ENCODE assay signal across 19 cellular contexts in genomic region chr5:171874210-171874609, GRCh38.
DNase-seq lines count a peak whose midpoint lies in the region; ATAC-seq and TF ChIP-seq lines count a peak whose summit lies in the region.
"Had no signal": no experiment of that assay in that cellular context is flagged by ENCODE, and none has a peak within 500 bp of the region (broad histone marks: within the 10 kb centered on the region; RNA-seq: fewer than 3 reads in every experiment).

No MANE protein-coding gene starts in this region.

- POLR2A ChIA-PET in naive thymus-derived CD4-positive, alpha-beta T cell (lab: Charles Lee) = no interaction called here

- peaks cover 58% of the 10 kb centered on the region for H3K4me1 Mint-ChIP-seq in CD14-positive monocyte
- H3K4me1 Mint-ChIP-seq in naive thymus-derived CD4-positive, alpha-beta T cell = peaks cover 0 to 2% (median 0%) of the 10 kb centered on the region in 7 donors

- intact Hi-C loops in CD14-positive monocyte (cut with micrococcal nuclease) = no loop called here
- intact Hi-C loops in naive thymus-derived CD4-positive, alpha-beta T cell (cut with micrococcal nuclease) = no loop called here

- H3K9me3 Mint-ChIP-seq in CD14-positive monocyte = peaks cover 0 to 2% (median 0%) of the 10 kb centered on the region in 7 donors
- no peaks in the 10 kb centered on the region for H3K9me3 Mint-ChIP-seq in naive thymus-derived CD4-positive, alpha-beta T cell
- H3K9me3 Mint-ChIP-seq: CD4-positive, alpha-beta T cell had no signal

- peaks cover 0 to 2% (median 0%) of the 10 kb centered on the region in 3 donors for H3K27me3 Mint-ChIP-seq in CD14-positive monocyte (ENCODE audit: low read depth in 3 of 3)
- H3K27me3 Mint-ChIP-seq in naive thymus-derived CD4-positive, alpha-beta T cell = no peaks in the 10 kb centered on the region
- H3K27me3 Mint-ChIP-seq: CD4-positive, alpha-beta T cell had no signal

- H3K36me3 Mint-ChIP-seq in CD14-positive monocyte = peaks cover 59 to 63% of the 10 kb centered on the region in 2 donors
- H3K36me3 Mint-ChIP-seq in naive thymus-derived CD4-positive, alpha-beta T cell = peaks cover 16 to 72% (median 44%) of the 10 kb centered on the region in 5 donors

- H3K4me3 ChIP-seq in naive thymus-derived CD4-positive, alpha-beta T cell (ENCODE audit: low read length) = no peak overlapping the region
- H3K4me3 ChIP-seq: ascending aorta, gastrocnemius medialis, K562, prostate gland had no signal

- no peaks in the 10 kb centered on the region for H3K9me3 ChIP-seq in naive thymus-derived CD4-positive, alpha-beta T cell (ENCODE audit: control insufficient read depth in 2 of 3, low read length in 3 of 3)
- H3K9me3 ChIP-seq: ascending aorta, gastrocnemius medialis, prostate gland had no signal

- DNase-seq in CD14-positive monocyte (ENCODE audit: low spot score) (no peak), LHCN-M2 (ENCODE audit: low read depth) (peak; percentile 45)
- no peak for DNase-seq in naive thymus-derived CD4-positive, alpha-beta T cell
- DNase-seq: activated CD8-positive, alpha-beta T cell treated with anti-CD3 and anti-CD28 coated beads, Interleukin-2, amount 10 ng/mL, durations not matched to agents 7 days and 5 days; CD4-positive, alpha-beta T cell; dermis blood vessel endothelial cell; gastrocnemius medialis; NCI-H2029; NCI-H748 treated with DMSO at 0.1 percent for 48 hours; stimulated activated CD4-positive, alpha-beta T cell treated with anti-CD3 and anti-CD28 coated beads, Interleukin-1b, Interleukin-23, amount 100 ng/mL, for 48 hours; stimulated activated CD8-positive, alpha-beta memory T cell treated with anti-CD3 and anti-CD28 coated beads, Interleukin-4, amount 100 ng/mL, for 48 hours had no signal

- CTCF ChIA-PET in naive thymus-derived CD4-positive, alpha-beta T cell (lab: Charles Lee) = no interaction called here

- WGBS in adipose tissue, 3 donors = 57 to 94% (median 69%) methylated on average over 2 of the region's 2 CpGs

- no peaks in the 10 kb centered on the region for H3K27me3 ChIP-seq in naive thymus-derived CD4-positive, alpha-beta T cell (ENCODE audit: control insufficient read depth in 2 of 2, insufficient read depth in 2 of 2, low read length in 2 of 2)
- H3K27me3 ChIP-seq: ascending aorta, gastrocnemius medialis had no signal

- H3K27ac Mint-ChIP-seq in CD14-positive monocyte = peak overlapping the region; percentile 77 to 97 (median 91)
- H3K27ac Mint-ChIP-seq in naive thymus-derived CD4-positive, alpha-beta T cell = no peak overlapping the region
- H3K27ac Mint-ChIP-seq: activated CD8-positive, alpha-beta T cell treated with anti-CD3 and anti-CD28 coated beads, Interleukin-2, amount 10 ng/mL, durations not matched to agents 7 days and 5 days; CD4-positive, alpha-beta T cell had no signal

- peaks cover 7 to 82% (median 33%) of the 10 kb centered on the region in 3 experiments for H3K36me3 ChIP-seq in naive thymus-derived CD4-positive, alpha-beta T cell (ENCODE audit: control insufficient read depth in 2 of 3, insufficient read depth in 3 of 3, low read length in 3 of 3)

- peak overlapping the region; percentile 78 for H3K27ac ChIP-seq in adipose tissue (ENCODE audit: low read depth, low read length)
- no peak overlapping the region for H3K27ac ChIP-seq in naive thymus-derived CD4-positive, alpha-beta T cell (ENCODE audit: low read depth, low read length)
- H3K27ac ChIP-seq: ascending aorta, gastrocnemius medialis, prostate gland had no signal

- H3K4me3 Mint-ChIP-seq in CD14-positive monocyte = peak overlapping the region in 1 of 2 donors; percentile 30
- no peak overlapping the region for H3K4me3 Mint-ChIP-seq in naive thymus-derived CD4-positive, alpha-beta T cell
- H3K4me3 Mint-ChIP-seq: activated CD8-positive, alpha-beta T cell treated with anti-CD3 and anti-CD28 coated beads, Interleukin-2, amount 10 ng/mL, durations not matched to agents 7 days and 5 days; CD4-positive, alpha-beta T cell had no signal

- no peaks in the 10 kb centered on the region for H3K4me1 ChIP-seq in naive thymus-derived CD4-positive, alpha-beta T cell (ENCODE audit: control insufficient read depth in 2 of 2, insufficient read depth in 2 of 2, low read length in 2 of 2)
- H3K4me1 ChIP-seq: ascending aorta, gastrocnemius medialis, prostate gland had no signal

- ATAC-seq in naive thymus-derived CD4-positive, alpha-beta T cell = peak; percentile 52
- no peak for ATAC-seq in GM19467 (IDR thresholded peaks at IDR 0.05; ENCODE audit: unreplicated experiment)
- ATAC-seq in GM19397 (IDR thresholded peaks at IDR 0.05; ENCODE audit: unreplicated experiment) = no peak
- no peak for ATAC-seq in GM19463 (IDR thresholded peaks at IDR 0.05; ENCODE audit: unreplicated experiment)
- no peak for ATAC-seq in GM21723 (IDR thresholded peaks at IDR 0.05; ENCODE audit: unreplicated experiment)
- ATAC-seq: activated CD8-positive, alpha-beta T cell treated with anti-CD3 and anti-CD28 coated beads, Interleukin-2, amount 10 ng/mL, durations not matched to agents 7 days and 5 days; gastrocnemius medialis; K562 had no signal

- no peak for TF ChIP-seq CTCF in CD14-positive monocyte (IDR thresholded peaks at IDR 0.05)

Comparison
In these comparisons a context has a peak if more than half of its experiments do, and no peak if none do; other contexts are left out.
1. H3K27ac Mint-ChIP-seq: peak in CD14-positive monocyte (7 of 7); none in naive thymus-derived CD4-positive, alpha-beta T cell (0 of 9).